8 cellular contexts compared by ENCODE assay signal in the genomic region with DNA sequence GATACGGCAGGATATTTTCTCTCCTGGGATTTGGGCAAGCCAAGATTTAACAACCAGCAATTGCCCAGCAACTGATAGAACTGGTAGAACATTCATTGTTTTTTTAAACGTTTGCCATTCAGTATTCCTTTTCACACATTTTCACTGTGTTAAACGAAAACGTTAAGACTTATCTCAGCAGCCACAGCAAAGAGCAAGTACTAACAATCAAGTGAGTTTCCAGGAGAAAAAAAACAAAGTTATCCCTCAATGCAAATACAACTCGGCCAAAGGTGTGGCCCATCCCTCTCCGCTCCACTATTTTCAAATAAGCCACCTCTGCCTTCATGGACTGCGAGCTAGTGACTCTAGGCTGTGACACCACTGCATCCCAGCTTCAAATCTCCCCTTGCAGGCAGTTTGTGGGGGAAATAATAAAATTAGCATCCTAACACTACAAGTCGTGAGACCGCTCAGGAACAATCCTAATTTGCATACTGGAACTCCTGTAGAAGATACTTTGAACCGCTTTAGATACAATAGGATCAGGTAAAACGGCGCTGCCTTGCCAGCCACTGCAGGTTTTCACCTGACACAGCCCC. TPM values are rescaled to one million over a fixed set of nuclear protein-coding genes. Genes with fewer than 3 reads are reported as not detected.
A peak's percentile ranks its signal among the peaks of the same experiment; 100 is the strongest.
DNase-seq lines count a peak whose midpoint lies in the region; ATAC-seq and TF ChIP-seq lines count a peak whose summit lies in the region.

No MANE protein-coding gene starts in this region.

- H3K36me3 Mint-ChIP-seq in CD8-positive, alpha-beta T cell = peaks cover 8% of the 10 kb centered on the region

- peak overlapping the region; percentile 87 for H3K27ac ChIP-seq in CD8-positive, alpha-beta T cell (ENCODE audit: low read depth, low read length)
- H3K27ac ChIP-seq in OCI-LY3 (ENCODE audit: low read length) = no peak overlapping the region
- peak overlapping the region; percentile 82 for H3K27ac ChIP-seq in neutrophil

- peaks cover 25% of the 10 kb centered on the region for H4K20me1 ChIP-seq in OCI-LY3 (ENCODE audit: insufficient read depth, low read length)

- TF ChIP-seq CTCF in CD8-positive, alpha-beta T cell (IDR thresholded peaks at IDR 0.05) = no peak
- no peak for TF ChIP-seq CTCF in OCI-LY3 (IDR thresholded peaks at IDR 0.05; ENCODE audit: low read depth, low read length)
- TF ChIP-seq CTCF in epithelial cell of esophagus (IDR thresholded peaks at IDR 0.05; ENCODE audit: insufficient read depth, low read depth, low read length, missing control alignments) = peak; percentile 4
- TF ChIP-seq CTCF in neutrophil (IDR thresholded peaks at IDR 0.05) = no peak

- ATAC-seq in CD8-positive, alpha-beta T cell = no peak
- peak; percentile 9 for ATAC-seq in GM21576 (IDR thresholded peaks at IDR 0.05; ENCODE audit: unreplicated experiment)

- H3K4me3 ChIP-seq in CD8-positive, alpha-beta T cell (ENCODE audit: low read depth, low read length) = peak overlapping the region; percentile 83
- H3K4me3 ChIP-seq in OCI-LY3 (ENCODE audit: low read length) (peak overlapping the region; percentile 82), epithelial cell of esophagus (ENCODE audit: low read length) (peak overlapping the region; percentile 69), neutrophil (ENCODE audit: low read depth in 1 of 2, low read length in 1 of 2) (peak overlapping the region; percentile 82 to 92)

- H3K4me1 ChIP-seq in CD8-positive, alpha-beta T cell (ENCODE audit: insufficient read depth, low read length) = peaks cover 25% of the 10 kb centered on the region
- H3K4me1 ChIP-seq in OCI-LY3 (ENCODE audit: low read length) (peaks cover 24% of the 10 kb centered on the region), neutrophil (ENCODE audit: control insufficient read depth in 1 of 2, insufficient read depth in 1 of 2, low read depth in 1 of 2, low read length in 1 of 2) (peaks cover 22 to 23% of the 10 kb centered on the region in 2 experiments)

- H3K27me3 Mint-ChIP-seq in CD8-positive, alpha-beta T cell (ENCODE audit: low read depth) = peaks cover 5% of the 10 kb centered on the region

- H3K36me3 ChIP-seq in CD8-positive, alpha-beta T cell (ENCODE audit: insufficient read depth, low read length) = no peaks in the 10 kb centered on the region
- peaks cover 17% of the 10 kb centered on the region for H3K36me3 ChIP-seq in OCI-LY3 (replicated peaks; ENCODE audit: low read depth, low read length)
- no peaks in the 10 kb centered on the region for H3K36me3 ChIP-seq in neutrophil

- H3K4me2 ChIP-seq in OCI-LY3 (ENCODE audit: low read length) = peak overlapping the region; percentile 90

- POLR2A ChIA-PET in CD8-positive, alpha-beta T cell (lab: Charles Lee) = interaction anchor here (0.6 kb wide), 1 partner anchor 181 kb away, joined by 3 read pairs; no protein-coding TSS in a partner anchor

- no peaks in the 10 kb centered on the region for H3K27me3 ChIP-seq in CD8-positive, alpha-beta T cell (ENCODE audit: insufficient read depth, low read length)
- H3K27me3 ChIP-seq in OCI-LY3 (ENCODE audit: low read depth, low read length) = no peaks in the 10 kb centered on the region
- no peaks in the 10 kb centered on the region for H3K27me3 ChIP-seq in neutrophil

- H3K4me1 Mint-ChIP-seq in CD8-positive, alpha-beta T cell (ENCODE audit: low read depth) = peaks cover 44% of the 10 kb centered on the region

- CTCF ChIA-PET in CD8-positive, alpha-beta T cell (lab: Charles Lee) = no interaction called here

- intact Hi-C loops in CD8-positive, alpha-beta T cell (cut with DNase I, micrococcal nuclease) = loop anchor here (1.0 to 5.0 kb wide), 8 partner anchors 181 to 1534 kb away; partner anchors contain the start of genes SPART (in 2 of the 2), ALG5 (in 1 of the 2), EXOSC8 (in 1 of the 2) and SUPT20H (in 1 of the 2)

- H2AFZ ChIP-seq in OCI-LY3 (ENCODE audit: low read depth, low read length) = peak overlapping the region; percentile 100

- H3K9me3 ChIP-seq in CD8-positive, alpha-beta T cell (ENCODE audit: low read length) = no peaks in the 10 kb centered on the region
- H3K9me3 ChIP-seq in OCI-LY3 (ENCODE audit: insufficient read depth, low read length) = no peaks in the 10 kb centered on the region
- H3K9me3 ChIP-seq in neutrophil = no peaks in the 10 kb centered on the region

- no peaks in the 10 kb centered on the region for H3K9me3 Mint-ChIP-seq in CD8-positive, alpha-beta T cell

- H3K9ac ChIP-seq in OCI-LY3 (ENCODE audit: low read length) = peak overlapping the region; percentile 78

- DNase-seq in CD8-positive, alpha-beta T cell = no peak
- DNase-seq in epithelial cell of esophagus (ENCODE audit: low read depth) (no peak), NOMO-1 treated with dmso at 0.1 percent for 144 hours (lab: John Stamatoyannopoulos, UW; ENCODE audit: unreplicated experiment) (no peak)
- DNase-seq in stimulated activated CD4-positive, alpha-beta T cell treated with anti-CD3 and anti-CD28 coated beads, Interleukin-4, amount 100 ng/mL, for 4 hours = no peak
- DNase-seq in stimulated activated CD4-positive, alpha-beta T cell treated with anti-CD3 and anti-CD28 coated beads, Interleukin-15, amount 100 ng/mL, for 24 hours = no peak

- peak overlapping the region; percentile 93 for H3K4me3 Mint-ChIP-seq in CD8-positive, alpha-beta T cell

- H3K79me2 ChIP-seq in OCI-LY3 (ENCODE audit: low read length) = peaks cover 45% of the 10 kb centered on the region

- peak overlapping the region; percentile 94 for H3K27ac Mint-ChIP-seq in CD8-positive, alpha-beta T cell

RNA-seq across cellular contexts. Expression of gene RFXAP, which starts 0.4 kb away (rescaled TPM):
- total RNA-seq in CD8-positive, alpha-beta T cell = 1 to 10 TPM; 4.1 to 5.4 TPM
